ENCODE assay signal across 19 cellular contexts in the genomic region with DNA sequence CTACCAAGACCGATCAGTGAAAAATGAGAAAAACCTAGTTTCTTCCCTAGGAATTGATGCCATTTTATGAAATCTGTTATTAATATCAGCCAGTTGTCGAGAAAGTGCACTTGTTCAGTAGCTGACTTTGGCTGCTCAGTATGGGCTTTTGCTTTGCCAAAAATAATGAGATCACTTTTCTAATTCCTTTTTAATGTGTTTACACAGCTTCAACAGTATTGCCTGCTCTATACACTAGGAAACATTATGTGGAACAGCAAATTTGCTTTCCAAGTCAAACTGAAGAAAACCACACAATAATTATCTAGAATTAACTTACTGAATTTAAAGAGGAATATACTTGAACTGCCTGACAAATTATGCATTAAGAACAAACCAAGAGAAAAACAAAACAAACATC. TPM values are rescaled to one million over a fixed set of nuclear protein-coding genes. Genes with fewer than 3 reads are reported as not detected.
DNase-seq lines count a peak whose midpoint lies in the region; ATAC-seq and TF ChIP-seq lines count a peak whose summit lies in the region.
"Had no signal": no experiment of that assay in that cellular context is flagged by ENCODE, and none has a peak within 500 bp of the region (broad histone marks: within the 10 kb centered on the region; RNA-seq: fewer than 3 reads in every experiment).

No MANE protein-coding gene starts in this region.

- H3K4me1 Mint-ChIP-seq in activated T-helper 17 cell treated with anti-CD3 and anti-CD28 coated beads, Interleukin-2, amount 50 U/mL, for 72 hours, result peaks cover 10% of the 10 kb centered on the region

- H3K36me3 Mint-ChIP-seq in activated T-helper 17 cell treated with anti-CD3 and anti-CD28 coated beads, Interleukin-2, amount 50 U/mL, for 72 hours (ENCODE audit: low read depth), result no peaks in the 10 kb centered on the region

- TF ChIP-seq CTCF in 22Rv1 (IDR thresholded peaks at IDR 0.05), result no peak

- no peaks in the 10 kb centered on the region for H3K9me3 Mint-ChIP-seq in activated T-helper 17 cell treated with anti-CD3 and anti-CD28 coated beads, Interleukin-2, amount 50 U/mL, for 72 hours

- peak overlapping the region; percentile 92 for H3K27ac ChIP-seq in 22Rv1
- H3K27ac ChIP-seq: colonic mucosa, HL-60, skin epidermis had no signal

- no peak overlapping the region for H3K27ac Mint-ChIP-seq in activated T-helper 17 cell treated with anti-CD3 and anti-CD28 coated beads, Interleukin-2, amount 50 U/mL, for 72 hours

- ATAC-seq in GM19452 (IDR thresholded peaks at IDR 0.05; ENCODE audit: unreplicated experiment), result no peak
- ATAC-seq in activated T-helper 17 cell treated with anti-CD3 and anti-CD28 coated beads, Interleukin-2, amount 50 U/mL, for 72 hours (replicated peaks), result no peak

- DNase-seq in GM03348 (ENCODE audit: low spot score) (peak; percentile 46), NCI-H748 (lab: John Stamatoyannopoulos, UW; ENCODE audit: unreplicated experiment) (peak; percentile 80), fibroblast of gingiva (ENCODE audit: low read depth) (peak; percentile 29), globus pallidus (ENCODE audit: low spot score) (no peak), COLO668 (lab: John Stamatoyannopoulos, UW; ENCODE audit: unreplicated experiment) (no peak)
- DNase-seq: activated CD4-positive, alpha-beta T cell treated with anti-CD3 and anti-CD28 coated beads for 48 hours; activated CD8-positive, alpha-beta memory T cell treated with anti-CD3 and anti-CD28 coated beads, Interleukin-2, amount 50 U/mL, for 4 hours; activated gamma-delta T cell treated with Interleukin-2 at 50 U/mL for 16 hours; Caco-2; colonic mucosa; OCI-M1; stimulated activated CD4-positive, alpha-beta T cell treated with anti-CD3 and anti-CD28 coated beads, Interleukin-4, amount 100 ng/mL, for 4 hours; stimulated activated CD8-positive, alpha-beta memory T cell treated with anti-CD3 and anti-CD28 coated beads, Interleukin-4, amount 100 ng/mL, for 48 hours had no signal

- no peak overlapping the region for H3K4me3 Mint-ChIP-seq in activated T-helper 17 cell treated with anti-CD3 and anti-CD28 coated beads, Interleukin-2, amount 50 U/mL, for 72 hours

- H3K27me3 Mint-ChIP-seq in activated T-helper 17 cell treated with anti-CD3 and anti-CD28 coated beads, Interleukin-2, amount 50 U/mL, for 72 hours, result peaks cover 12% of the 10 kb centered on the region

RNA-seq across cellular contexts. Expression of a gene that starts 34.4 kb away (rescaled TPM):
- total RNA-seq in activated T-helper 17 cell treated with anti-CD3 and anti-CD28 coated beads, Interleukin-2, amount 50 U/mL, for 72 hours, result under 1 TPM in 1 of 2 donors, not detected in 1; 0.66 TPM
- total RNA-seq: NCI-H460 had no signal

RNA-seq across cellular contexts. Expression of a gene that starts 53.2 kb away (rescaled TPM):
- total RNA-seq in activated T-helper 17 cell treated with anti-CD3 and anti-CD28 coated beads, Interleukin-2, amount 50 U/mL, for 72 hours, result 1 to 10 TPM; 2.2 to 2.4 TPM

Comparison
In these comparisons a context has a peak if more than half of its experiments do, and no peak if none do; other contexts are left out.
1. DNase-seq: peak in GM03348 (single experiment), NCI-H748 (single experiment) and fibroblast of gingiva (single experiment); none in globus pallidus (single experiment) and COLO668 (single experiment).